ENCODE assay signal across 10 cellular contexts in the genomic region with DNA sequence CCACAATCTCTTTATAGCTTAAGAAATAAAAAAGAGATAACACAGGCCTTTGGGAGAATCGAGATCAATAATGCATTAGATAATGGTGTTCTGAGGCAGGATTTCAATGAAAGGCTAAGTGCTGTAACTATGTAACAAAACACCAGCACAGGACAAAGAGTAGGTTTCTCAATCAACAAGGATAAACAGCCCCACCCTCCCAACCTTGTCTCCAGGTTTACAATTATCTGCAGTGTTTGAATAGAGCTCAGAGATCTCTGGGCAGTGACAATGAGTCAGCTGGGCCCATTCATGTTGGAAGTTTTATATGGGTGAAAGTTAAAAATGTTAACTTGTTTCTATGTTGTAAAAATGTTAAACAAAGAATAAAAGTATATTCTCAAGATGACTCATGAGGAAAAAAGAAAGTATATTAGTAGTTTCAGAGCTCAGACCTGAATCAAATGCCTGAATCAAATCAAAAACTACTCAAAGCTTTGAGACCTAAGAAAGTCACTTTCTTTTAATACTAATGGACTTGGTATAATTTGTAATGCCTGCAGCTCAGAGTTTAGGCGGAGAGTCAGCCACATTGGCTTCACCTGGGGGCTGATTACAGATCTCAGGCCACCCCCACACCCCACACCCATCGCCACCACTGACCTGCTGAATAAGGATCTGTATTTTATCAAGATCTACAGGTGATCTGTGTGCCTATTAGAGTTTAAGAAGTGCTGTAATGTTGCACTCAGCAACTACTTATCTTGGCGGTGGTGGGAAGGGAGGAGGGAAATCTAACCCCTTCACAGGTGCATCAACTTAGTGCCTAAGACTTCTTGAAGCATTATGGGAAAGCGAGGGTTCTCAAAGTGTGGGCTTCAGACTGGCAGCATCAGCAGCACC. TPM values are rescaled to one million over a fixed set of nuclear protein-coding genes. Genes with fewer than 3 reads are reported as not detected.
A peak's percentile ranks its signal among the peaks of the same experiment; 100 is the strongest.
DNase-seq lines count a peak whose midpoint lies in the region; ATAC-seq and TF ChIP-seq lines count a peak whose summit lies in the region.
"Had no signal": no experiment of that assay in that cellular context is flagged by ENCODE, and none has a peak within 500 bp of the region (broad histone marks: within the 10 kb centered on the region; RNA-seq: fewer than 3 reads in every experiment).

No MANE protein-coding gene starts in this region.

- ATAC-seq in HCT116 = peak; percentile 35; the same call in 1 of the 2 replicates
- peak; percentile 62 for ATAC-seq in Panc1
- ATAC-seq in naive thymus-derived CD4-positive, alpha-beta T cell = no peak

- H3K27me3 ChIP-seq in HCT116 (ENCODE audit: insufficient read depth, low read length) = no peaks in the 10 kb centered on the region
- H3K27me3 ChIP-seq in Panc1 (ENCODE audit: control insufficient read depth, insufficient read depth, low read length) = no peaks in the 10 kb centered on the region
- no peaks in the 10 kb centered on the region for H3K27me3 ChIP-seq in naive thymus-derived CD4-positive, alpha-beta T cell (ENCODE audit: control insufficient read depth in 2 of 2, insufficient read depth in 2 of 2, low read length in 2 of 2)
- no peaks in the 10 kb centered on the region for H3K27me3 ChIP-seq in adrenal gland

- peak overlapping the region; percentile 74 for H3K4me2 ChIP-seq in HCT116 (ENCODE audit: low read length)
- no peak overlapping the region for H3K4me2 ChIP-seq in OCI-LY7 (ENCODE audit: low read length)

- intact Hi-C loops in HCT116 (cut with micrococcal nuclease) (loop anchor here (5.0 kb wide), 1 partner anchor 85 kb away; no protein-coding TSS in a partner anchor), Panc1 (cut with micrococcal nuclease; ENCODE audit: unreplicated experiment) (loop anchor here (10.0 kb wide), 1 partner anchor 623 kb away; the partner anchor contains the start of gene KRT19), adrenal gland (cut with DNase I) (loop anchor here in 1 of 2 donors (10.0 kb wide), 1 partner anchor 423 kb away; no protein-coding TSS in a partner anchor), OCI-LY7 (cut with micrococcal nuclease; ENCODE audit: unreplicated experiment) (no loop called here)
- intact Hi-C loops in naive thymus-derived CD4-positive, alpha-beta T cell (cut with micrococcal nuclease) = no loop called here

- H3K4me3 ChIP-seq in HCT116 (replicated peaks in 1 of 2; ENCODE audit: low read depth in 1 of 2, low read length in 2 of 2) = no peak overlapping the region
- H3K4me3 ChIP-seq in Panc1 (ENCODE audit: low read depth in 2 of 2, low read length in 2 of 2) = no peak overlapping the region
- no peak overlapping the region for H3K4me3 ChIP-seq in naive thymus-derived CD4-positive, alpha-beta T cell (ENCODE audit: low read length)
- H3K4me3 ChIP-seq in adrenal gland = no peak overlapping the region
- no peak overlapping the region for H3K4me3 ChIP-seq in OCI-LY7 (ENCODE audit: low read depth, low read length, poor library complexity, severe bottlenecking)

- no peak overlapping the region for H3K4me3 Mint-ChIP-seq in naive thymus-derived CD4-positive, alpha-beta T cell
- no peak overlapping the region for H3K4me3 Mint-ChIP-seq in T-helper 2 cell treated with Interferon-gamma antibody and Interleukin-4, amounts not matched to agents 5 μg/mL and 100 μg/mL, for 36 hours

- H3K4me1 Mint-ChIP-seq in naive thymus-derived CD4-positive, alpha-beta T cell = peaks cover 0 to 10% (median 0%) of the 10 kb centered on the region in 7 donors
- H3K4me1 Mint-ChIP-seq in T-helper 2 cell treated with Interferon-gamma antibody and Interleukin-4, amounts not matched to agents 5 μg/mL and 100 μg/mL, for 36 hours (ENCODE audit: low read depth) = peaks cover 8% of the 10 kb centered on the region

- H3K36me3 Mint-ChIP-seq in naive thymus-derived CD4-positive, alpha-beta T cell = no peaks in the 10 kb centered on the region
- no peaks in the 10 kb centered on the region for H3K36me3 Mint-ChIP-seq in T-helper 2 cell treated with Interferon-gamma antibody and Interleukin-4, amounts not matched to agents 5 μg/mL and 100 μg/mL, for 36 hours (ENCODE audit: low read depth)

- peak overlapping the region; percentile 96 for H3K27ac ChIP-seq in HCT116 (ENCODE audit: low read depth, low read length)
- H3K27ac ChIP-seq in Panc1 (ENCODE audit: low read length) = peak overlapping the region; percentile 5; the same call in 1 of the 2 replicates
- no peak overlapping the region for H3K27ac ChIP-seq in naive thymus-derived CD4-positive, alpha-beta T cell (ENCODE audit: low read depth, low read length)
- no peak overlapping the region for H3K27ac ChIP-seq in adrenal gland
- no peak overlapping the region for H3K27ac ChIP-seq in OCI-LY7 (ENCODE audit: low read depth, low read length, poor library complexity, severe bottlenecking)
- H3K27ac ChIP-seq: WERI-Rb-1 had no signal

- no peak for TF ChIP-seq POLR2A in HCT116 (IDR thresholded peaks at IDR 0.05; ENCODE audit: borderline replicate concordance, extremely low read depth, insufficient read depth, insufficient read length)
- no peak for TF ChIP-seq POLR2A in adrenal gland (IDR thresholded peaks at IDR 0.05)

- no peaks in the 10 kb centered on the region for H3K9me3 ChIP-seq in HCT116 (ENCODE audit: control insufficient read depth in 1 of 2, insufficient read depth in 1 of 2, low read depth in 1 of 2, low read length in 2 of 2)
- H3K9me3 ChIP-seq in Panc1 (ENCODE audit: control insufficient read depth, insufficient read depth, low read depth, low read length) = no peaks in the 10 kb centered on the region
- no peaks in the 10 kb centered on the region for H3K9me3 ChIP-seq in naive thymus-derived CD4-positive, alpha-beta T cell (ENCODE audit: control insufficient read depth in 2 of 3, low read length in 3 of 3)
- H3K9me3 ChIP-seq in adrenal gland (replicated peaks in 1 of 3) = no peaks in the 10 kb centered on the region
- no peaks in the 10 kb centered on the region for H3K9me3 ChIP-seq in OCI-LY7 (ENCODE audit: low read length)

- peak; percentile 25 for DNase-seq in ACHN
- DNase-seq in HCT116 (ENCODE audit: low read depth, low spot score) = peak; percentile 70
- no peak for DNase-seq in Panc1 (ENCODE audit: low read depth, low spot score)
- peak; percentile 27 for DNase-seq in hepatic stellate cell (ENCODE audit: low spot score)
- DNase-seq in naive thymus-derived CD4-positive, alpha-beta T cell = no peak
- DNase-seq in adrenal gland = no peak
- no peak for DNase-seq in OCI-LY7 (ENCODE audit: low spot score)
- DNase-seq in T-helper 2 cell treated with Interferon-gamma antibody and Interleukin-4, amounts not matched to agents 5 μg/mL and 100 μg/mL, for 36 hours (ENCODE audit: low spot score) = no peak
- DNase-seq: DMS79, WERI-Rb-1 had no signal

- WGBS in adrenal gland, 4 donors = 84 to 92% (median 89%) methylated on average over 5 of the region's 5 CpGs

- no peak; the same call in 1 of the 2 replicates for TF ChIP-seq RAD21 in HCT116 (IDR thresholded peaks at IDR 0.05; ENCODE audit: low read depth)

- H2AFZ ChIP-seq in HCT116 (ENCODE audit: low read depth, low read length, poor library complexity, severe bottlenecking) (peak overlapping the region; percentile 24), OCI-LY7 (ENCODE audit: low read length) (no peak overlapping the region)

- H3K4me1 ChIP-seq in HCT116 (ENCODE audit: control insufficient read depth in 1 of 2, insufficient read depth in 2 of 2, low read length in 2 of 2) (peaks cover 47 to 50% of the 10 kb centered on the region in 2 experiments), Panc1 (ENCODE audit: control insufficient read depth, insufficient read depth, low read length) (peaks cover 18% of the 10 kb centered on the region), adrenal gland (replicated peaks in 1 of 2) (no peaks in the 10 kb centered on the region), OCI-LY7 (ENCODE audit: insufficient read depth, low read length, poor library complexity, severe bottlenecking) (no peaks in the 10 kb centered on the region)
- no peaks in the 10 kb centered on the region for H3K4me1 ChIP-seq in naive thymus-derived CD4-positive, alpha-beta T cell (ENCODE audit: control insufficient read depth in 2 of 2, insufficient read depth in 2 of 2, low read length in 2 of 2)

- peak overlapping the region; percentile 67 for H3K9ac ChIP-seq in HCT116 (ENCODE audit: low read length)

- RAD21 ChIA-PET in HCT116 (lab: Charles Lee; ENCODE audit: low non-redundant PET in 1 of 2, low total read pairs in 2 of 2, uncharacterized antibody in 2 of 2, unreplicated experiment in 2 of 2) = no interaction called here

- H3K9me2 ChIP-seq in HCT116 (ENCODE audit: insufficient read depth) (no peaks in the 10 kb centered on the region), OCI-LY7 (ENCODE audit: insufficient read depth, low read length) (no peaks in the 10 kb centered on the region)

- no peaks in the 10 kb centered on the region for H4K20me1 ChIP-seq in HCT116 (ENCODE audit: insufficient read depth)
- H4K20me1 ChIP-seq in OCI-LY7 (ENCODE audit: insufficient read depth, low read length) = no peaks in the 10 kb centered on the region

- POLR2A ChIA-PET in HCT116 (lab: Charles Lee) (interaction anchor here (0.9 to 1.0 kb wide), 4 partner anchors 17 to 83 kb away, joined by 3 to 5 read pairs (median 3); partner anchors contain the start of gene KRT20), Panc1 (lab: Charles Lee) (interaction anchor here (0.6 kb wide), 1 partner anchor 19 kb away, joined by 11 read pairs; no protein-coding TSS in a partner anchor), OCI-LY7 (lab: Charles Lee) (interaction anchor here (1.0 kb wide), 1 partner anchor 787 kb away, joined by 4 read pairs; the partner anchor contains the start of gene EIF1)
- POLR2A ChIA-PET in naive thymus-derived CD4-positive, alpha-beta T cell (lab: Charles Lee) = interaction anchor here (0.6 kb wide), 1 partner anchor 1183 kb away, joined by 3 read pairs; no protein-coding TSS in a partner anchor

- BruUV-seq in HCT116 (replicated peaks; lab: Mats Ljungman, UMichigan) (no TSS peak), Panc1 (replicated peaks; lab: Mats Ljungman, UMichigan) (no TSS peak), OCI-LY7 (replicated peaks; lab: Mats Ljungman, UMichigan) (no TSS peak)

- TF ChIP-seq CTCF in HCT116 (IDR thresholded peaks at IDR 0.05 in 2 of 3, conservative IDR thresholded peaks at IDR 0.05 in 1 of 3; ENCODE audit: borderline replicate concordance in 1 of 3, insufficient read depth in 1 of 3, low read depth in 2 of 3, low read length in 2 of 3) (no peak), Panc1 (IDR thresholded peaks at IDR 0.05) (no peak), adrenal gland (IDR thresholded peaks at IDR 0.05) (no peak), OCI-LY7 (conservative IDR thresholded peaks at IDR 0.05; ENCODE audit: low read length) (no peak)

- H3K79me2 ChIP-seq in HCT116 (ENCODE audit: insufficient read depth, low read length) (no peaks in the 10 kb centered on the region), OCI-LY7 (ENCODE audit: insufficient read depth, low read depth, low read length) (no peaks in the 10 kb centered on the region)

- no peaks in the 10 kb centered on the region for H3K9me3 Mint-ChIP-seq in naive thymus-derived CD4-positive, alpha-beta T cell
- no peaks in the 10 kb centered on the region for H3K9me3 Mint-ChIP-seq in T-helper 2 cell treated with Interferon-gamma antibody and Interleukin-4, amounts not matched to agents 5 μg/mL and 100 μg/mL, for 36 hours

- CTCF ChIA-PET in HCT116 (lab: Charles Lee) = interaction anchor here (0.9 to 1.0 kb wide), 2 partner anchors 44 to 286 kb away, joined by 3 read pairs; no protein-coding TSS in a partner anchor
- CTCF ChIA-PET in Panc1 (lab: Charles Lee) = interaction anchor here (0.6 to 1.4 kb wide), 3 partner anchors 85 to 764 kb away, joined by 3 read pairs; no protein-coding TSS in a partner anchor
- CTCF ChIA-PET in naive thymus-derived CD4-positive, alpha-beta T cell (lab: Charles Lee) = interaction anchor here (0.6 to 0.7 kb wide), 2 partner anchors 509 to 761 kb away, joined by 4 to 5 read pairs; no protein-coding TSS in a partner anchor
- CTCF ChIA-PET in OCI-LY7 (lab: Charles Lee; ENCODE audit: unreplicated experiment) = no interaction called here

- no peak overlapping the region for H3K27ac Mint-ChIP-seq in naive thymus-derived CD4-positive, alpha-beta T cell
- H3K27ac Mint-ChIP-seq in T-helper 2 cell treated with Interferon-gamma antibody and Interleukin-4, amounts not matched to agents 5 μg/mL and 100 μg/mL, for 36 hours = no peak overlapping the region

- in situ Hi-C loops in ACHN (cut with HindIII; ENCODE audit: low pct_ligation_motif_present, low pct_unique_long_range_greater_than_20kb, low sequenced_read_pairs) = no loop called here
- in situ Hi-C loops in Panc1 (cut with HindIII; ENCODE audit: low pct_unique_long_range_greater_than_20kb, low sequenced_read_pairs) = no loop called here

- H3K36me3 ChIP-seq in HCT116 (ENCODE audit: control insufficient read depth in 1 of 2, insufficient read depth in 2 of 2, low read length in 2 of 2) (no peaks in the 10 kb centered on the region), Panc1 (ENCODE audit: control insufficient read depth, insufficient read depth, low read length) (no peaks in the 10 kb centered on the region), adrenal gland (replicated peaks in 1 of 2) (no peaks in the 10 kb centered on the region), OCI-LY7 (ENCODE audit: insufficient read depth, low read length) (no peaks in the 10 kb centered on the region)
- H3K36me3 ChIP-seq in naive thymus-derived CD4-positive, alpha-beta T cell (ENCODE audit: control insufficient read depth in 2 of 3, insufficient read depth in 3 of 3, low read length in 3 of 3) = no peaks in the 10 kb centered on the region
- H3K36me3 ChIP-seq: WERI-Rb-1 had no signal

- H3K27me3 Mint-ChIP-seq in naive thymus-derived CD4-positive, alpha-beta T cell = peaks cover 20 to 34% (median 23%) of the 10 kb centered on the region in 5 donors
- H3K27me3 Mint-ChIP-seq in T-helper 2 cell treated with Interferon-gamma antibody and Interleukin-4, amounts not matched to agents 5 μg/mL and 100 μg/mL, for 36 hours (ENCODE audit: low read depth) = peaks cover 22% of the 10 kb centered on the region

RNA-seq across cellular contexts. Expression of gene KRT20, which starts 17.2 kb away (rescaled TPM):
- 1.5 TPM for total RNA-seq in HCT116 (2021; ENCODE audit: unreplicated experiment)
- 0.40 and 0.49 TPM in 2 replicates for polyA plus RNA-seq in HCT116 (2012)
- 0.13 TPM for total RNA-seq in Panc1 (2021; ENCODE audit: unreplicated experiment)
- polyA plus RNA-seq in Panc1 (2012; ENCODE audit: insufficient read length) = not detected
- total RNA-seq in naive thymus-derived CD4-positive, alpha-beta T cell = not detected
- not detected for polyA plus RNA-seq in naive thymus-derived CD4-positive, alpha-beta T cell
- under 1 TPM in 2 of 8 donors, not detected in 6; 0.23 to 0.50 TPM for total RNA-seq in adrenal gland
- polyA plus RNA-seq in adrenal gland = under 1 TPM in 2 of 3 donors, not detected in 1; 0.27 to 0.64 TPM
- total RNA-seq in OCI-LY7 (2014; rRNA removed; shearing (Covaris generic)) = not detected in 2 replicates
- total RNA-seq in OCI-LY7 (2022) = not detected in 2 replicates

RNA-seq across cellular contexts. Expression of gene KRT12, which starts 35.2 kb away (rescaled TPM):
- total RNA-seq in HCT116 (2021; ENCODE audit: unreplicated experiment) (not detected), Panc1 (2021; ENCODE audit: unreplicated experiment) (not detected), adrenal gland (not detected), OCI-LY7 (2022) (not detected in 2 replicates)
- polyA plus RNA-seq in HCT116 (2012) = 0.08 and 0.20 TPM in 2 replicates
- not detected for polyA plus RNA-seq in Panc1 (2012; ENCODE audit: insufficient read length)
- total RNA-seq in naive thymus-derived CD4-positive, alpha-beta T cell = not detected
- polyA plus RNA-seq in naive thymus-derived CD4-positive, alpha-beta T cell = not detected
- not detected for polyA plus RNA-seq in adrenal gland
- not detected in 2 replicates for total RNA-seq in OCI-LY7 (2014; rRNA removed; shearing (Covaris generic))

RNA-seq across cellular contexts. Expression of gene KRT23, which starts 35.2 kb away (rescaled TPM):
- total RNA-seq in HCT116 (2021; ENCODE audit: unreplicated experiment) = 19.0 TPM
- polyA plus RNA-seq in HCT116 (2012) = 19.4 and 19.7 TPM in 2 replicates
- total RNA-seq in Panc1 (2021; ENCODE audit: unreplicated experiment) = not detected
- polyA plus RNA-seq in Panc1 (2012; ENCODE audit: insufficient read length) = not detected
- total RNA-seq in naive thymus-derived CD4-positive, alpha-beta T cell = under 1 TPM in 1 of 5 experiments, not detected in 4; 0.83 TPM
- polyA plus RNA-seq in naive thymus-derived CD4-positive, alpha-beta T cell = not detected
- not detected for total RNA-seq in adrenal gland
- under 1 TPM in 1 of 3 donors, not detected in 2; 0.03 TPM for polyA plus RNA-seq in adrenal gland
- not detected in 2 replicates for total RNA-seq in OCI-LY7 (2014; rRNA removed; shearing (Covaris generic))
- not detected in 2 replicates for total RNA-seq in OCI-LY7 (2022)

Comparison
In these comparisons a context has a peak if more than half of its experiments do, and no peak if none do; other contexts are left out.
1. DNase-seq: peak in ACHN (single experiment), HCT116 (single experiment) and hepatic stellate cell (single experiment); none in Panc1 (single experiment), naive thymus-derived CD4-positive, alpha-beta T cell (0 of 9), adrenal gland (0 of 7), OCI-LY7 (single experiment) and T-helper 2 cell treated with Interferon-gamma antibody and Interleukin-4, amounts not matched to agents 5 μg/mL and 100 μg/mL, for 36 hours (single experiment).
2. H3K27ac ChIP-seq: peak in HCT116 (single experiment) and Panc1 (single experiment); none in naive thymus-derived CD4-positive, alpha-beta T cell (single experiment), adrenal gland (0 of 5) and OCI-LY7 (single experiment).
3. RNA of gene KRT23, which starts 35.2 kb away (total RNA-seq): 19.0 TPM in HCT116 (single experiment); not detected in Panc1 (single experiment), 0.83 TPM in naive thymus-derived CD4-positive, alpha-beta T cell, not detected in adrenal gland and not detected in OCI-LY7; every median in the first group is over 10 times any median in the second.
4. intact Hi-C loops: an anchor here in HCT116 (5.0 kb wide) and Panc1 (10.0 kb wide); none called in naive thymus-derived CD4-positive, alpha-beta T cell and OCI-LY7.